Comparison of ENCODE assay signal across 1 cellular context in the genomic region with DNA sequence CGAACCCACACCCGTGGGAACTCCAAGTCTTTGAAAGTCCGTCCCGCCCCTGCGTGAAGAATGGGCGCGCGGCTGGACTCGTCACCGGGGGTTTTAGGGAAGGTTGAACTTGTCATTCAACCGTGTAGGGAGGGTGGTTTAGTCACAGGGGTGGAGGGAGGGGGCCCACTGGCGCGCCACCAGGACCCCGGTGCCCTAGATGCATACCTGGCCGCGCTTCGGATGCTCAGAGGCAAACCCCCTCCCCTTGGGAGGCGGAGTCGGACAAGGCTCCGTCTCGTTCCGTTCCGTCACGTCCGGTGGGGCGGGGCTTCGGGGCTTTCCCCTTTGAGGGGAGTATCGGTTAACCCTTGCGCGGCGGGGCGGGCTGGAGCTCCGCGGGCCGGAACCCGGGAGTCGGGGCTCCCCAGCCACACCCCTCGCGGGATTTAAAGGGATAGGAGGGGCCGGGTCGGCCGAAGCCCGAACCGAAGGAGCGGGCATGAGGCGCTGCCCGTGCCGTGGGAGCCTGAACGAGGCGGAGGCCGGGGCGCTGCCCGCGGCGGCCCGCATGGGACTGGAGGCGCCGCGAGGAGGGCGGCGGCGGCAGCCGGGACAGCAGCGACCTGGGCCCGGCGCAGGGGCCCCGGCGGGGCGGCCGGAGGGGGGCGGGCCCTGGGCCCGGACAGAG.
TF ChIP-seq lines count a peak whose summit lies in the region.

A gene (minus strand): TSS at position 232 of the 670 bp plus-strand sequence. CDS start 2,254 bp downstream, outside the sequence.
A gene (plus strand): TSS at position 458 of the 670 bp plus-strand sequence. CDS start 24 bp downstream, at position 482.

TF ChIP-seq in HEK293, 187 proteins besides CTCF, POLR2A, EP300 and RAD21 (continued from another document and continues in another):
- TF ChIP-seq, protein P1, sequence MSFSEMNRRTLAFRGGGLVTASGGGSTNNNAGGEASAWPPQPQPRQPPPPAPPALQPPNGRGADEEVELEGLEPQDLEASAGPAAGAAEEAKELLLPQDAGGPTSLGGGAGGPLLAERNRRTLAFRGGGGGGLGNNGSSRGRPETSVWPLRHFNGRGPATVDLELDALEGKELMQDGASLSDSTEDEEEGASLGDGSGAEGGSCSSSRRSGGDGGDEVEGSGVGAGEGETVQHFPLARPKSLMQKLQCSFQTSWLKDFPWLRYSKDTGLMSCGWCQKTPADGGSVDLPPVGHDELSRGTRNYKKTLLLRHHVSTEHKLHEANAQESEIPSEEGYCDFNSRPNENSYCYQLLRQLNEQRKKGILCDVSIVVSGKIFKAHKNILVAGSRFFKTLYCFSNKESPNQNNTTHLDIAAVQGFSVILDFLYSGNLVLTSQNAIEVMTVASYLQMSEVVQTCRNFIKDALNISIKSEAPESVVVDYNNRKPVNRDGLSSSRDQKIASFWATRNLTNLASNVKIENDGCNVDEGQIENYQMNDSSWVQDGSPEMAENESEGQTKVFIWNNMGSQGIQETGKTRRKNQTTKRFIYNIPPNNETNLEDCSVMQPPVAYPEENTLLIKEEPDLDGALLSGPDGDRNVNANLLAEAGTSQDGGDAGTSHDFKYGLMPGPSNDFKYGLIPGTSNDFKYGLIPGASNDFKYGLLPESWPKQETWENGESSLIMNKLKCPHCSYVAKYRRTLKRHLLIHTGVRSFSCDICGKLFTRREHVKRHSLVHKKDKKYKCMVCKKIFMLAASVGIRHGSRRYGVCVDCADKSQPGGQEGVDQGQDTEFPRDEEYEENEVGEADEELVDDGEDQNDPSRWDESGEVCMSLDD (tag by site-specific recombination; IDR thresholded peaks at IDR 0.05) = peak; percentile 98
- TF ChIP-seq ZNF354C (tag by site-specific recombination; IDR thresholded peaks at IDR 0.05; ENCODE audit: borderline replicate concordance, low read depth) = no peak
- TF ChIP-seq YY1 (tag by site-specific recombination; IDR thresholded peaks at IDR 0.05) = no peak
- TF ChIP-seq ZNF501 (tag by site-specific recombination; IDR thresholded peaks at IDR 0.05) = peak; percentile 84
- TF ChIP-seq, protein P2, sequence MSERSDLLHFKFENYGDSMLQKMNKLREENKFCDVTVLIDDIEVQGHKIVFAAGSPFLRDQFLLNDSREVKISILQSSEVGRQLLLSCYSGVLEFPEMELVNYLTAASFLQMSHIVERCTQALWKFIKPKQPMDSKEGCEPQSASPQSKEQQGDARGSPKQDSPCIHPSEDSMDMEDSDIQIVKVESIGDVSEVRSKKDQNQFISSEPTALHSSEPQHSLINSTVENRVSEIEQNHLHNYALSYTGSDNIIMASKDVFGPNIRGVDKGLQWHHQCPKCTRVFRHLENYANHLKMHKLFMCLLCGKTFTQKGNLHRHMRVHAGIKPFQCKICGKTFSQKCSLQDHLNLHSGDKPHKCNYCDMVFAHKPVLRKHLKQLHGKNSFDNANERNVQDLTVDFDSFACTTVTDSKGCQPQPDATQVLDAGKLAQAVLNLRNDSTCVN (tag by site-specific recombination; optimal IDR thresholded peaks at IDR 0.05) = peak; percentile 88
- TF ChIP-seq KLF1 (tag by site-specific recombination; IDR thresholded peaks at IDR 0.05) = peak; percentile 95
- peak; percentile 96 for TF ChIP-seq ZXDB (tag by site-specific recombination; IDR thresholded peaks at IDR 0.05)
- TF ChIP-seq BCL11A (tag by site-specific recombination; IDR thresholded peaks at IDR 0.05; ENCODE audit: low read depth) = peak; percentile 53; the same call in 1 of the 2 replicates
- TF ChIP-seq KLF7 (tag by site-specific recombination; IDR thresholded peaks at IDR 0.05; ENCODE audit: borderline replicate concordance) = peak; percentile 61; the same call in 1 of the 2 replicates
- TF ChIP-seq, protein P3, sequence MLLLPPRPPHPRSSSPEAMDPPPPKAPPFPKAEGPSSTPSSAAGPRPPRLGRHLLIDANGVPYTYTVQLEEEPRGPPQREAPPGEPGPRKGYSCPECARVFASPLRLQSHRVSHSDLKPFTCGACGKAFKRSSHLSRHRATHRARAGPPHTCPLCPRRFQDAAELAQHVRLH (tag by site-specific recombination; IDR thresholded peaks at IDR 0.05) = peak; percentile 96
- no peak for TF ChIP-seq ZNF23 (tag by site-specific recombination; IDR thresholded peaks at IDR 0.05; ENCODE audit: borderline replicate concordance)
- TF ChIP-seq ZNF549 (tag by site-specific recombination; IDR thresholded peaks at IDR 0.05) = no peak
- 0 out of 2 replicates have a peak, but pooled peaks have one; percentile 55 for TF ChIP-seq ZBTB8A (tag by site-specific recombination; IDR thresholded peaks at IDR 0.05)
- TF ChIP-seq ZNF391 (tag by site-specific recombination; IDR thresholded peaks at IDR 0.05; ENCODE audit: borderline replicate concordance, low read depth) = no peak
- TF ChIP-seq ZNF10 (tag by site-specific recombination; IDR thresholded peaks at IDR 0.05) = no peak
- peak; percentile 66; the same call in 1 of the 2 replicates for TF ChIP-seq ZNF843 (tag by site-specific recombination; IDR thresholded peaks at IDR 0.05)
- TF ChIP-seq ZNF19 (tag by site-specific recombination; IDR thresholded peaks at IDR 0.05; ENCODE audit: low read depth) = no peak
- peak; percentile 13; the same call in 1 of the 2 replicates for TF ChIP-seq PRDM1 (tag by site-specific recombination; IDR thresholded peaks at IDR 0.05)
- peak; percentile 98 for TF ChIP-seq ZEB2 (tag by site-specific recombination; IDR thresholded peaks at IDR 0.05)
- peak; percentile 65 for TF ChIP-seq ZNF184 (tag by site-specific recombination; IDR thresholded peaks at IDR 0.05)
- TF ChIP-seq ZNF433 (tag by site-specific recombination; IDR thresholded peaks at IDR 0.05; ENCODE audit: low read depth) = no peak
- TF ChIP-seq TCF7L2 (IDR thresholded peaks at IDR 0.05; ENCODE audit: borderline replicate concordance, low read depth, low read length) = no peak
- TF ChIP-seq ZNF350 (tag by site-specific recombination; IDR thresholded peaks at IDR 0.05) = no peak
- TF ChIP-seq SP3 (tag by site-specific recombination; IDR thresholded peaks at IDR 0.05) = peak; percentile 99
- TF ChIP-seq ZNF155 (tag by site-specific recombination; IDR thresholded peaks at IDR 0.05) = no peak
- TF ChIP-seq ZNF658 (tag by site-specific recombination; IDR thresholded peaks at IDR 0.05) = no peak
- TF ChIP-seq ZNF311 (tag by site-specific recombination; IDR thresholded peaks at IDR 0.05; ENCODE audit: borderline replicate concordance) = no peak
- TF ChIP-seq ZNF239 (tag by site-specific recombination; IDR thresholded peaks at IDR 0.05) = no peak
- peak; percentile 62; the same call in 1 of the 2 replicates for TF ChIP-seq ZNF76 (tag by site-specific recombination; IDR thresholded peaks at IDR 0.05; ENCODE audit: borderline replicate concordance, low read depth)
- 0 out of 2 replicates have a peak, but pooled peaks have one; percentile 16 for TF ChIP-seq IKZF3 (tag by site-specific recombination; IDR thresholded peaks at IDR 0.05)
- no peak for TF ChIP-seq ZNF530 (tag by site-specific recombination; IDR thresholded peaks at IDR 0.05; ENCODE audit: low read depth)
- TF ChIP-seq ZNF596 (tag by site-specific recombination; IDR thresholded peaks at IDR 0.05) = no peak
- peak; percentile 63 for TF ChIP-seq ZNF341 (tag by site-specific recombination; IDR thresholded peaks at IDR 0.05; ENCODE audit: low read depth)
- TF ChIP-seq, protein P4, sequence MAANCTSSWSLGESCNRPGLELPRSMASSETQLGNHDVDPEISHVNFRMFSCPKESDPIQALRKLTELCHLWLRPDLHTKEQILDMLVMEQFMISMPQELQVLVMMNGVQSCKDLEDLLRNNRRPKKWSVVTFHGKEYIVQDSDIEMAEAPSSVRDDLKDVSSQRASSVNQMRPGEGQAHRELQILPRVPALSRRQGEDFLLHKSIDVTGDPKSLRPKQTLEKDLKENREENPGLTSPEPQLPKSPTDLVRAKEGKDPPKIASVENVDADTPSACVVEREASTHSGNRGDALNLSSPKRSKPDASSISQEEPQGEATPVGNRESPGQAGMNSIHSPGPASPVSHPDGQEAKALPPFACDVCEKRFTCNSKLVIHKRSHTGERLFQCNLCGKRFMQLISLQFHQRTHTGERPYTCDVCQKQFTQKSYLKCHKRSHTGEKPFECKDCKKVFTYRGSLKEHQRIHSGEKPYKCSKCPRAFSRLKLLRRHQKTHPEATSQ (tag by site-specific recombination; IDR thresholded peaks at IDR 0.05) = no peak
- no peak for TF ChIP-seq ZNF777 (tag by site-specific recombination; IDR thresholded peaks at IDR 0.05; ENCODE audit: borderline replicate concordance)
- TF ChIP-seq ZNF623 (tag by site-specific recombination; IDR thresholded peaks at IDR 0.05) = no peak
- TF ChIP-seq ZBTB48 (tag by site-specific recombination; IDR thresholded peaks at IDR 0.05) = peak; percentile 97
- TF ChIP-seq ZNF548 (tag by site-specific recombination; IDR thresholded peaks at IDR 0.05) = no peak
- TF ChIP-seq, protein P5, sequence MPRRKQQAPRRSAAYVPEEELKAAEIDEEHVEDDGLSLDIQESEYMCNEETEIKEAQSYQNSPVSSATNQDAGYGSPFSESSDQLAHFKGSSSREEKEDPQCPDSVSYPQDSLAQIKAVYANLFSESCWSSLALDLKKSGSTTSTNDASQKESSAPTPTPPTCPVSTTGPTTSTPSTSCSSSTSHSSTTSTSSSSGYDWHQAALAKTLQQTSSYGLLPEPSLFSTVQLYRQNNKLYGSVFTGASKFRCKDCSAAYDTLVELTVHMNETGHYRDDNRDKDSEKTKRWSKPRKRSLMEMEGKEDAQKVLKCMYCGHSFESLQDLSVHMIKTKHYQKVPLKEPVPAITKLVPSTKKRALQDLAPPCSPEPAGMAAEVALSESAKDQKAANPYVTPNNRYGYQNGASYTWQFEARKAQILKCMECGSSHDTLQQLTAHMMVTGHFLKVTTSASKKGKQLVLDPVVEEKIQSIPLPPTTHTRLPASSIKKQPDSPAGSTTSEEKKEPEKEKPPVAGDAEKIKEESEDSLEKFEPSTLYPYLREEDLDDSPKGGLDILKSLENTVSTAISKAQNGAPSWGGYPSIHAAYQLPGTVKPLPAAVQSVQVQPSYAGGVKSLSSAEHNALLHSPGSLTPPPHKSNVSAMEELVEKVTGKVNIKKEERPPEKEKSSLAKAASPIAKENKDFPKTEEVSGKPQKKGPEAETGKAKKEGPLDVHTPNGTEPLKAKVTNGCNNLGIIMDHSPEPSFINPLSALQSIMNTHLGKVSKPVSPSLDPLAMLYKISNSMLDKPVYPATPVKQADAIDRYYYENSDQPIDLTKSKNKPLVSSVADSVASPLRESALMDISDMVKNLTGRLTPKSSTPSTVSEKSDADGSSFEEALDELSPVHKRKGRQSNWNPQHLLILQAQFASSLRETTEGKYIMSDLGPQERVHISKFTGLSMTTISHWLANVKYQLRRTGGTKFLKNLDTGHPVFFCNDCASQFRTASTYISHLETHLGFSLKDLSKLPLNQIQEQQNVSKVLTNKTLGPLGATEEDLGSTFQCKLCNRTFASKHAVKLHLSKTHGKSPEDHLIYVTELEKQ (tag by site-specific recombination; IDR thresholded peaks at IDR 0.05; ENCODE audit: borderline replicate concordance) = no peak
- TF ChIP-seq, protein P6, sequence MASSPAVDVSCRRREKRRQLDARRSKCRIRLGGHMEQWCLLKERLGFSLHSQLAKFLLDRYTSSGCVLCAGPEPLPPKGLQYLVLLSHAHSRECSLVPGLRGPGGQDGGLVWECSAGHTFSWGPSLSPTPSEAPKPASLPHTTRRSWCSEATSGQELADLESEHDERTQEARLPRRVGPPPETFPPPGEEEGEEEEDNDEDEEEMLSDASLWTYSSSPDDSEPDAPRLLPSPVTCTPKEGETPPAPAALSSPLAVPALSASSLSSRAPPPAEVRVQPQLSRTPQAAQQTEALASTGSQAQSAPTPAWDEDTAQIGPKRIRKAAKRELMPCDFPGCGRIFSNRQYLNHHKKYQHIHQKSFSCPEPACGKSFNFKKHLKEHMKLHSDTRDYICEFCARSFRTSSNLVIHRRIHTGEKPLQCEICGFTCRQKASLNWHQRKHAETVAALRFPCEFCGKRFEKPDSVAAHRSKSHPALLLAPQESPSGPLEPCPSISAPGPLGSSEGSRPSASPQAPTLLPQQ (tag by site-specific recombination; IDR thresholded peaks at IDR 0.05) = peak; percentile 98
- peak; percentile 98 for TF ChIP-seq KLF10 (tag by site-specific recombination; IDR thresholded peaks at IDR 0.05)
- TF ChIP-seq ZFP37 (tag by site-specific recombination; IDR thresholded peaks at IDR 0.05) = peak; percentile 80
- TF ChIP-seq, protein P7, sequence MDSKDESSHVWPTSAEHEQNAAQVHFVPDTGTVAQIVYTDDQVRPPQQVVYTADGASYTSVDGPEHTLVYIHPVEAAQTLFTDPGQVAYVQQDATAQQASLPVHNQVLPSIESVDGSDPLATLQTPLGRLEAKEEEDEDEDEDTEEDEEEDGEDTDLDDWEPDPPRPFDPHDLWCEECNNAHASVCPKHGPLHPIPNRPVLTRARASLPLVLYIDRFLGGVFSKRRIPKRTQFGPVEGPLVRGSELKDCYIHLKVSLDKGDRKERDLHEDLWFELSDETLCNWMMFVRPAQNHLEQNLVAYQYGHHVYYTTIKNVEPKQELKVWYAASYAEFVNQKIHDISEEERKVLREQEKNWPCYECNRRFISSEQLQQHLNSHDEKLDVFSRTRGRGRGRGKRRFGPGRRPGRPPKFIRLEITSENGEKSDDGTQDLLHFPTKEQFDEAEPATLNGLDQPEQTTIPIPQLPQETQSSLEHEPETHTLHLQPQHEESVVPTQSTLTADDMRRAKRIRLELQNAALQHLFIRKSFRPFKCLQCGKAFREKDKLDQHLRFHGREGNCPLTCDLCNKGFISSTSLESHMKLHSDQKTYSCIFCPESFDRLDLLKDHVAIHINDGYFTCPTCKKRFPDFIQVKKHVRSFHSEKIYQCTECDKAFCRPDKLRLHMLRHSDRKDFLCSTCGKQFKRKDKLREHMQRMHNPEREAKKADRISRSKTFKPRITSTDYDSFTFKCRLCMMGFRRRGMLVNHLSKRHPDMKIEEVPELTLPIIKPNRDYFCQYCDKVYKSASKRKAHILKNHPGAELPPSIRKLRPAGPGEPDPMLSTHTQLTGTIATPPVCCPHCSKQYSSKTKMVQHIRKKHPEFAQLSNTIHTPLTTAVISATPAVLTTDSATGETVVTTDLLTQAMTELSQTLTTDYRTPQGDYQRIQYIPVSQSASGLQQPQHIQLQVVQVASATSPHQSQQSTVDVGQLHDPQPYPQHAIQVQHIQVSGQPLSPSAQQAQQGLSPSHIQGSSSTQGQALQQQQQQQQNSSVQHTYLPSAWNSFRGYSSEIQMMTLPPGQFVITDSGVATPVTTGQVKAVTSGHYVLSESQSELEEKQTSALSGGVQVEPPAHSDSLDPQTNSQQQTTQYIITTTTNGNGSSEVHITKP (tag by site-specific recombination; IDR thresholded peaks at IDR 0.05) = peak; percentile 95
- TF ChIP-seq ZNF664 (tag by site-specific recombination; IDR thresholded peaks at IDR 0.05) = 0 out of 2 replicates have a peak, but pooled peaks have one; percentile 4
- no peak for TF ChIP-seq ZNF223 (tag by site-specific recombination; IDR thresholded peaks at IDR 0.05)
- peak; percentile 89 for TF ChIP-seq ZBTB21 (tag by site-specific recombination; IDR thresholded peaks at IDR 0.05)
- no peak for TF ChIP-seq ZNF112 (tag by site-specific recombination; IDR thresholded peaks at IDR 0.05)
- TF ChIP-seq ZNF747 (tag by site-specific recombination; IDR thresholded peaks at IDR 0.05) = no peak
- TF ChIP-seq ZNF138 (tag by site-specific recombination; IDR thresholded peaks at IDR 0.05; ENCODE audit: borderline replicate concordance) = no peak
- peak; percentile 95 for TF ChIP-seq KLF16 (tag by site-specific recombination; IDR thresholded peaks at IDR 0.05)
- no peak for TF ChIP-seq ZNF473 (tag by site-specific recombination; IDR thresholded peaks at IDR 0.05)
- no peak for TF ChIP-seq ZNF670 (tag by site-specific recombination; IDR thresholded peaks at IDR 0.05; ENCODE audit: low read depth)
- TF ChIP-seq YY2 (tag by site-specific recombination; IDR thresholded peaks at IDR 0.05) = no peak
- TF ChIP-seq ZSCAN30 (tag by site-specific recombination; IDR thresholded peaks at IDR 0.05) = peak; percentile 91
